8 cellular contexts compared by ENCODE assay signal in genomic region chr9:137168907-137169763, GRCh38. TPM values are rescaled to one million over a fixed set of nuclear protein-coding genes. Genes with fewer than 3 reads are reported as not detected.
DNase-seq lines count a peak whose midpoint lies in the region; ATAC-seq, FAIRE-seq and TF ChIP-seq lines count a peak whose summit lies in the region.

No MANE protein-coding gene starts in this region.

- H3K9me3 ChIP-seq in MG63 (no peaks in the 10 kb centered on the region), esophagus squamous epithelium (no peaks in the 10 kb centered on the region), pancreas (no peaks in the 10 kb centered on the region)

- H3K27me3 ChIP-seq in MG63, result peaks cover 26% of the 10 kb centered on the region
- peaks cover 30 to 100% (median 46%) of the 10 kb centered on the region in 4 donors for H3K27me3 ChIP-seq in esophagus squamous epithelium
- H3K27me3 ChIP-seq in pancreas, result no peaks in the 10 kb centered on the region

- TF ChIP-seq CTCF in esophagus squamous epithelium (IDR thresholded peaks at IDR 0.05) (no peak), pancreas (IDR thresholded peaks at IDR 0.05) (no peak)

- H3K27ac ChIP-seq in esophagus squamous epithelium (no peak overlapping the region), pancreas (no peak overlapping the region)

- 0% methylated on average over 33 of the region's 114 CpGs; no CpG with 5 or more reads in 1 of the 2 donors for WGBS in esophagus squamous epithelium, 2 donors
- 0% methylated on average over 93 to 114 of the region's 114 CpGs for WGBS in pancreas, 2 donors

- no peak for FAIRE-seq in pancreas (lab: Jason Lieb, UNC)

- intact Hi-C loops in esophagus squamous epithelium (cut with DNase I) (no loop called here), pancreas (cut with DNase I) (no loop called here)

- H3K36me3 ChIP-seq in MG63 (no peaks in the 10 kb centered on the region), esophagus squamous epithelium (no peaks in the 10 kb centered on the region), pancreas (no peaks in the 10 kb centered on the region)

- ATAC-seq in SK-N-SH treated with all-trans-retinoic acid at 6 μM for 48 hours (peak; percentile 11; the same call in 2 of the 3 replicates), pancreas (peak; percentile 63 to 82 (median 80))

- peak; percentile 66 for DNase-seq in NCI-H82 (lab: John Stamatoyannopoulos, UW)
- DNase-seq in NCI-H82 treated with DMSO at 0.1 percent for 48 hours (lab: John Stamatoyannopoulos, UW; ENCODE audit: unreplicated experiment), result no peak
- DNase-seq in MG63, result peak; percentile 56
- DNase-seq in esophagus squamous epithelium (lab: John Stamatoyannopoulos, UW), result no peak
- peak in 5 of 6 donors; percentile 57 to 80 (median 69) for DNase-seq in pancreas
- DNase-seq in GOT3 (lab: John Stamatoyannopoulos, UW), result no peak
- no peak for DNase-seq in mesenteric fat pad (ENCODE audit: low spot score)

- H3K4me3 ChIP-seq in MG63, result no peak overlapping the region; the same call in 1 of the 2 replicates
- H3K4me3 ChIP-seq in esophagus squamous epithelium, result peak overlapping the region; percentile 26 to 58 (median 36)
- peak overlapping the region; percentile 6 to 47 (median 31) for H3K4me3 ChIP-seq in pancreas

- TF ChIP-seq POLR2A in esophagus squamous epithelium (IDR thresholded peaks at IDR 0.05), result no peak

- H3K4me1 ChIP-seq in esophagus squamous epithelium (peaks cover 10 to 60% (median 29%) of the 10 kb centered on the region in 3 donors), pancreas (peaks cover 6 to 14% (median 13%) of the 10 kb centered on the region in 3 donors)

TF ChIP-seq in SK-N-SH treated with all-trans-retinoic acid at 6 μM for 48 hours, 23 proteins besides CTCF, POLR2A, EP300 and RAD21:
- TF ChIP-seq ZFP30 (CRISPR knock-in tag; IDR thresholded peaks at IDR 0.05) (no peak), CREB5 (CRISPR knock-in tag; IDR thresholded peaks at IDR 0.05; ENCODE audit: low read depth) (no peak), ESRRG (CRISPR knock-in tag; IDR thresholded peaks at IDR 0.05) (no peak), TSHZ2 (CRISPR knock-in tag; IDR thresholded peaks at IDR 0.05) (no peak), GLIS3 (CRISPR knock-in tag; IDR thresholded peaks at IDR 0.05) (no peak), POU6F1 (CRISPR knock-in tag; IDR thresholded peaks at IDR 0.05; ENCODE audit: borderline replicate concordance, low read depth) (no peak), CSDC2 (CRISPR knock-in tag; IDR thresholded peaks at IDR 0.05) (no peak), ARNTL (CRISPR knock-in tag; IDR thresholded peaks at IDR 0.05; ENCODE audit: borderline replicate concordance, low read depth) (no peak)

RNA-seq across cellular contexts. Expression of gene LRRC26, which starts 0.7 kb away (rescaled TPM):
- not detected in 2 replicates for total RNA-seq in MG63 (2014; rRNA removed; shearing (Covaris generic); ENCODE audit: low replicate concordance)
- total RNA-seq in esophagus squamous epithelium (1 to 10 TPM in 1 of 4 donors, under 1 TPM in 2, not detected in 1; 0.82 to 3.7 (median 0.95) TPM), pancreas (under 1 TPM; 0.28 to 0.90 (median 0.49) TPM), mesenteric fat pad (not detected)
- not detected for polyA plus RNA-seq in pancreas

RNA-seq across cellular contexts. Expression of gene TMEM210, which starts 2.7 kb away (rescaled TPM):
- total RNA-seq in MG63 (2014; rRNA removed; shearing (Covaris generic); ENCODE audit: low replicate concordance), result not detected in 2 replicates
- total RNA-seq in esophagus squamous epithelium (not detected), pancreas (not detected), mesenteric fat pad (not detected)
- polyA plus RNA-seq in pancreas, result not detected

RNA-seq across cellular contexts. Expression of gene ANAPC2, which starts 19.2 kb away (rescaled TPM):
- total RNA-seq in MG63 (2014; rRNA removed; shearing (Covaris generic); ENCODE audit: low replicate concordance), result 31.1 and 34.6 TPM in 2 replicates
- 10 to 100 TPM; 14.0 to 34.1 (median 25.1) TPM for total RNA-seq in esophagus squamous epithelium
- total RNA-seq in pancreas, result 10 to 100 TPM; 22.2 to 39.4 (median 31.5) TPM
- polyA plus RNA-seq in pancreas, result 100 to 1,000 TPM in 1 of 2 donors, 10 to 100 TPM in 1; 99.9 to 122 TPM
- total RNA-seq in mesenteric fat pad, result 39.3 TPM

RNA-seq across cellular contexts. Expression of gene SSNA1, which starts 19.3 kb away (rescaled TPM):
- 161 and 267 TPM in 2 replicates for total RNA-seq in MG63 (2014; rRNA removed; shearing (Covaris generic); ENCODE audit: low replicate concordance)
- total RNA-seq in esophagus squamous epithelium (100 to 1,000 TPM in 2 of 4 donors, 10 to 100 TPM in 2; 67.1 to 124 (median 96.7) TPM), pancreas (10 to 100 TPM; 30.8 to 45.2 (median 38.3) TPM), mesenteric fat pad (53.3 TPM)
- polyA plus RNA-seq in pancreas, result 10 to 100 TPM; 67.4 to 81.0 TPM

RNA-seq across cellular contexts. Expression of gene GRIN1, which starts 30.2 kb away (rescaled TPM):
- not detected in 2 replicates for total RNA-seq in MG63 (2014; rRNA removed; shearing (Covaris generic); ENCODE audit: low replicate concordance)
- under 1 TPM in 1 of 4 donors, not detected in 3; 0.38 TPM for total RNA-seq in esophagus squamous epithelium
- total RNA-seq in pancreas, result under 1 TPM in 4 of 6 donors, not detected in 2; 0.08 to 0.44 (median 0.22) TPM
- polyA plus RNA-seq in pancreas, result under 1 TPM; 0.21 to 0.53 TPM
- not detected for total RNA-seq in mesenteric fat pad

Comparison
In these comparisons a context has a peak if more than half of its experiments do, and no peak if none do; other contexts are left out.
1. DNase-seq: peak in NCI-H82 (single experiment), MG63 (single experiment) and pancreas (5 of 6); none in NCI-H82 treated with DMSO at 0.1 percent for 48 hours (single experiment), esophagus squamous epithelium (single experiment), GOT3 (single experiment) and mesenteric fat pad (single experiment).